7 cellular contexts compared by ENCODE assay signal in genomic region chr5:69631879-69632278, GRCh38.
DNase-seq lines count a peak whose midpoint lies in the region; ATAC-seq and TF ChIP-seq lines count a peak whose summit lies in the region.
"Not testable (repeated sequence)": the region's sequence is repeated elsewhere in the genome, so short reads cannot be mapped to it uniquely, and the experiment has no call there.

No MANE protein-coding gene starts in this region.

- H3K27me3 ChIP-seq in H9 (ENCODE audit: insufficient read depth, low read length); heart left ventricle; thyroid gland: not testable (repeated sequence)

- not testable (repeated sequence) for H2AFZ ChIP-seq in H9 (ENCODE audit: low read length)

- H2BK5ac ChIP-seq in H9 (ENCODE audit: insufficient read length, low read length): not testable (repeated sequence)

- not testable (repeated sequence) for H3K4ac ChIP-seq in H9 (ENCODE audit: low read depth, low read length)

- not testable (repeated sequence) for H3K36me3 Mint-ChIP-seq in H9 (ENCODE audit: insufficient read depth in 1 of 3, low read depth in 3 of 3); activated naive CD8-positive, alpha-beta T cell treated with anti-CD3 and anti-CD28 coated beads, Interleukin-2, amount 10 ng/mL, durations not matched to agents 7 days and 5 days

- not testable (repeated sequence) for H2BK20ac ChIP-seq in H9 (ENCODE audit: low read depth, low read length, poor library complexity, severe bottlenecking)

- H3K23ac ChIP-seq in H9 (ENCODE audit: insufficient read length, low read depth, low read length): not testable (repeated sequence)

- not testable (repeated sequence) for H2BK15ac ChIP-seq in H9 (ENCODE audit: low read depth, low read length)

- H3K27me3 Mint-ChIP-seq in H9 (ENCODE audit: low read depth); activated naive CD8-positive, alpha-beta T cell treated with anti-CD3 and anti-CD28 coated beads, Interleukin-2, amount 10 ng/mL, durations not matched to agents 7 days and 5 days: not testable (repeated sequence)

- H4K5ac ChIP-seq in H9 (ENCODE audit: insufficient read length, low read depth, low read length): not testable (repeated sequence)

- H3K27ac Mint-ChIP-seq in H9; activated naive CD8-positive, alpha-beta T cell treated with anti-CD3 and anti-CD28 coated beads, Interleukin-2, amount 10 ng/mL, durations not matched to agents 7 days and 5 days: not testable (repeated sequence)

- POLR2A ChIA-PET in activated naive CD8-positive, alpha-beta T cell treated with anti-CD3 and anti-CD28 coated beads, Interleukin-2, amount 10 ng/mL, durations not matched to agents 7 days and 5 days (lab: Charles Lee): not testable (repeated sequence)

- WGBS in H9 (ENCODE audit: extremely low coverage, insufficient read length, low lambda C conversion rate): no CpG with 5 or more reads among the region's 9 CpGs
- 97 to 100% (median 98%) methylated on average over 6 to 7 of the region's 9 CpGs for WGBS in heart left ventricle, 4 donors
- WGBS in lower leg skin, 2 donors: 97 to 98% methylated on average over 7 of the region's 9 CpGs
- WGBS in thyroid gland, 2 donors: 86 to 100% methylated on average over 4 to 7 of the region's 9 CpGs

- not testable (repeated sequence) for H2BK120ac ChIP-seq in H9 (ENCODE audit: low read depth, low read length, poor library complexity, severe bottlenecking)

- H3K9ac ChIP-seq in H9 (ENCODE audit: extremely low read depth, insufficient read length, low read length): not testable (repeated sequence)

- intact Hi-C loops in heart left ventricle (cut with DNase I); lower leg skin (cut with DNase I; ENCODE audit: low total_unique reads); posterior vena cava (cut with DNase I); thyroid gland (cut with DNase I): not testable (repeated sequence)

- H4K8ac ChIP-seq in H9 (replicated peaks; ENCODE audit: insufficient read length, low read depth, low read length): not testable (repeated sequence)

- H2BK12ac ChIP-seq in H9 (ENCODE audit: insufficient read length, low read depth, low read length): not testable (repeated sequence)

- not testable (repeated sequence) for H3K23me2 ChIP-seq in H9 (ENCODE audit: insufficient read length, low read depth, low read length, poor library complexity, severe bottlenecking)

- not testable (repeated sequence) for TF ChIP-seq POLR2A in heart left ventricle (IDR thresholded peaks at IDR 0.05); lower leg skin (IDR thresholded peaks at IDR 0.05); thyroid gland (IDR thresholded peaks at IDR 0.05)

- H3K56ac ChIP-seq in H9 (ENCODE audit: insufficient read length, low read depth, low read length): not testable (repeated sequence)

- H3K4me2 ChIP-seq in H9 (ENCODE audit: insufficient read depth, insufficient read length, low read length): not testable (repeated sequence)

- H3K36me3 ChIP-seq in heart left ventricle, thyroid gland: not testable (repeated sequence)

- not testable (repeated sequence) for H3K18ac ChIP-seq in H9 (ENCODE audit: insufficient read length, low read depth, low read length)

- H4K20me1 ChIP-seq in H9 (ENCODE audit: control insufficient read depth, insufficient read depth, insufficient read length): not testable (repeated sequence)

- not testable (repeated sequence) for H3K9me3 Mint-ChIP-seq in H9; activated naive CD8-positive, alpha-beta T cell treated with anti-CD3 and anti-CD28 coated beads, Interleukin-2, amount 10 ng/mL, durations not matched to agents 7 days and 5 days

- not testable (repeated sequence) for H2AK5ac ChIP-seq in H9 (ENCODE audit: insufficient read length, low read length)

- H3K79me1 ChIP-seq in H9 (ENCODE audit: insufficient read depth, low read depth, low read length, poor library complexity, severe bottlenecking): not testable (repeated sequence)

- ATAC-seq in activated naive CD8-positive, alpha-beta T cell treated with anti-CD3 and anti-CD28 coated beads, Interleukin-2, amount 10 ng/mL, durations not matched to agents 7 days and 5 days (ENCODE audit: low read depth); heart left ventricle: not testable (repeated sequence)

- H3K4me1 Mint-ChIP-seq in H9; activated naive CD8-positive, alpha-beta T cell treated with anti-CD3 and anti-CD28 coated beads, Interleukin-2, amount 10 ng/mL, durations not matched to agents 7 days and 5 days: not testable (repeated sequence)

- H3T11ph ChIP-seq in H9 (ENCODE audit: low read length): not testable (repeated sequence)

- H3K4me1 ChIP-seq in H9 (ENCODE audit: insufficient read depth, low read length); heart left ventricle; thyroid gland: not testable (repeated sequence)

- not testable (repeated sequence) for TF ChIP-seq CTCF in H9 (conservative IDR thresholded peaks at IDR 0.05); heart left ventricle (IDR thresholded peaks at IDR 0.05); lower leg skin (IDR thresholded peaks at IDR 0.05); thyroid gland (IDR thresholded peaks at IDR 0.05)

- not testable (repeated sequence) for H3K14ac ChIP-seq in H9 (ENCODE audit: insufficient read depth, low read length)

- not testable (repeated sequence) for H3K4me3 ChIP-seq in heart left ventricle; lower leg skin (ENCODE audit: low read depth, poor library complexity, severe bottlenecking); thyroid gland (replicated peaks in 1 of 3)

- not testable (repeated sequence) for H4K91ac ChIP-seq in H9 (ENCODE audit: insufficient read length, low read depth, low read length)

- not testable (repeated sequence) for H3K4me3 Mint-ChIP-seq in H9; activated naive CD8-positive, alpha-beta T cell treated with anti-CD3 and anti-CD28 coated beads, Interleukin-2, amount 10 ng/mL, durations not matched to agents 7 days and 5 days

- DNase-seq in H9 (peak; percentile 1), heart left ventricle (peak; percentile 5 to 31 (median 13)), lower leg skin (ENCODE audit: low spot score in 2 of 2) (peak; percentile 6 to 71), posterior vena cava (ENCODE audit: low spot score) (peak; percentile 0), thyroid gland (peak; percentile 0 to 5)
- peak; percentile 17 for DNase-seq in activated CD8-positive, alpha-beta memory T cell treated with anti-CD3 and anti-CD28 coated beads, Interleukin-2, amount 50 U/mL, for 48 hours
- DNase-seq in activated naive CD8-positive, alpha-beta T cell treated with anti-CD3 and anti-CD28 coated beads, Interleukin-2, amount 10 ng/mL, durations not matched to agents 7 days and 5 days: peak; percentile 11

- H3K27ac ChIP-seq in H9 (ENCODE audit: insufficient read length, low read depth, low read length); heart left ventricle: not testable (repeated sequence)
- H3K27ac ChIP-seq in thyroid gland: peak overlapping the region in 2 of 3 donors; percentile 41 to 88

- H3K79me2 ChIP-seq in H9 (ENCODE audit: insufficient read depth, low read length): not testable (repeated sequence)

- H3K9me3 ChIP-seq in H9 (ENCODE audit: control insufficient read depth, low read depth, low read length); heart left ventricle; thyroid gland: not testable (repeated sequence)
